ENCODE assay signal across 13 cellular contexts in the genomic region with DNA sequence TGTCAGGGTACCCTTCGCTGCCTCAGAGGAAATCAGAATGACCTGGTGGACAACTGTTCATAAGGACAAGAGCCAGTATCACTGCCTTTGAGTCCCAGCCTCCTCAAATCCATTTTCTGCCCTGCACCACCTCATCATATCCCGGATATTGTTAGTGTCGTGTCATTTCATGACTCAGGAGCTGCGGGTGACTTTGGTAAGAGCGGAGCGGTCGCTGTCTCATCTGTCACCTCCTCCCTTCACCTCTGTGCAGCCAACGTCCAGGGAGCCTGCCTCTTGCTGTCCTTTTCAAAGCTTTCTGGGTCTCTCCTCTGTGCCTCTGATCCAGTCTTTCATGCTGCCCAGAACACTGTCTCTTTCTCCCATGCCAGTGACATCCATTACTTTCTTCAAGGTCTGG. TPM values are rescaled to one million over a fixed set of nuclear protein-coding genes. Genes with fewer than 3 reads are reported as not detected.
DNase-seq lines count a peak whose midpoint lies in the region; ATAC-seq and TF ChIP-seq lines count a peak whose summit lies in the region.
"Had no signal": no experiment of that assay in that cellular context is flagged by ENCODE, and none has a peak within 500 bp of the region (broad histone marks: within the 10 kb centered on the region; RNA-seq: fewer than 3 reads in every experiment).

No MANE protein-coding gene starts in this region.

- no peak overlapping the region; a peak in 1 of 4 replicates for H4K8ac ChIP-seq in IMR-90 (ENCODE audit: low read depth in 2 of 2, low read length in 2 of 2)

- no peak for ATAC-seq in IMR-90 (ENCODE audit: low read depth)
- ATAC-seq in activated CD8-positive, alpha-beta T cell treated with anti-CD3 and anti-CD28 coated beads for 36 hours, result no peak
- ATAC-seq: A549 had no signal

- no peaks in the 10 kb centered on the region for H3K27me3 ChIP-seq in IMR-90 (ENCODE audit: control insufficient read depth, insufficient read depth, low read length)
- H3K27me3 ChIP-seq: BE2C had no signal

- dilution Hi-C loops in IMR-90 (cut with HindIII; ENCODE audit: low sequenced_read_pairs, unreplicated experiment), result no loop called here

- H2AK9ac ChIP-seq in IMR-90 (replicated peaks; ENCODE audit: low read depth, low read length, poor library complexity), result no peak overlapping the region

- peak overlapping the region; percentile 67 for H2AK5ac ChIP-seq in IMR-90 (ENCODE audit: low read depth, low read length)

- POLR2A ChIA-PET in IMR-90 (lab: Charles Lee; ENCODE audit: unreplicated experiment), result no interaction called here
- POLR2A ChIA-PET in activated CD8-positive, alpha-beta T cell treated with anti-CD3 and anti-CD28 coated beads for 36 hours (lab: Charles Lee), result no interaction called here

- no peaks in the 10 kb centered on the region for H3K79me1 ChIP-seq in IMR-90 (ENCODE audit: low read depth in 1 of 2, low read length in 2 of 2)

- H3K27ac Mint-ChIP-seq in nephron, result peak overlapping the region; percentile 35 to 72 (median 59)
- no peak overlapping the region for H3K27ac Mint-ChIP-seq in activated CD8-positive, alpha-beta T cell treated with anti-CD3 and anti-CD28 coated beads for 36 hours
- H3K27ac Mint-ChIP-seq: CD4-positive, alpha-beta memory T cell had no signal

- no peak overlapping the region for H3K4me3 Mint-ChIP-seq in nephron
- H3K4me3 Mint-ChIP-seq in activated CD8-positive, alpha-beta T cell treated with anti-CD3 and anti-CD28 coated beads for 36 hours, result no peak overlapping the region
- H3K4me3 Mint-ChIP-seq: CD4-positive, alpha-beta memory T cell had no signal

- no peak overlapping the region for H3K27ac ChIP-seq in IMR-90 (ENCODE audit: insufficient read depth, low read length)
- H3K27ac ChIP-seq: A549, C4-2B, GM23248 had no signal

- H3K4me2 ChIP-seq in IMR-90 (ENCODE audit: low read depth, low read length), result no peak overlapping the region
- H3K4me2 ChIP-seq: A549 had no signal

- peaks cover 27% of the 10 kb centered on the region for H3K4me1 ChIP-seq in IMR-90 (ENCODE audit: control insufficient read depth, insufficient read depth, low read length)
- H3K4me1 ChIP-seq: A549, BE2C had no signal

- no peak overlapping the region for H3K4me3 ChIP-seq in IMR-90 (ENCODE audit: insufficient read depth, low read depth, low read length)
- H3K4me3 ChIP-seq: A549, GM23248 had no signal

- H3K36me3 ChIP-seq in IMR-90 (ENCODE audit: control insufficient read depth, insufficient read depth, low read length), result no peaks in the 10 kb centered on the region
- H3K36me3 ChIP-seq: BE2C had no signal

- DNase-seq in IMR-90 (no peak), RKO (ENCODE audit: low spot score) (peak; percentile 48), GF-D8 (lab: John Stamatoyannopoulos, UW) (no peak)
- no peak for DNase-seq in activated effector memory CD4-positive, alpha-beta T cell treated with Interleukin-2 at 50 U/mL for 16 hours
- no peak for DNase-seq in activated CD8-positive, alpha-beta T cell treated with anti-CD3 and anti-CD28 coated beads for 36 hours
- DNase-seq: BE2C; CD4-positive, alpha-beta memory T cell; COR-L47; DND-41 had no signal

- peaks cover 43% of the 10 kb centered on the region for H3K4me1 Mint-ChIP-seq in nephron
- H3K4me1 Mint-ChIP-seq in activated CD8-positive, alpha-beta T cell treated with anti-CD3 and anti-CD28 coated beads for 36 hours (ENCODE audit: low read depth), result no peaks in the 10 kb centered on the region
- H3K4me1 Mint-ChIP-seq: CD4-positive, alpha-beta memory T cell had no signal

- no peak for TF ChIP-seq RAD21 in IMR-90 (IDR thresholded peaks at IDR 0.05; ENCODE audit: low read length)

- peaks cover 15% of the 10 kb centered on the region for H3K9me1 ChIP-seq in IMR-90 (ENCODE audit: insufficient read depth, low read length)

- no TSS peak for BruUV-seq in IMR-90 (replicated peaks; lab: Mats Ljungman, UMichigan)

- no peaks in the 10 kb centered on the region for H3K9me3 Mint-ChIP-seq in nephron
- no peaks in the 10 kb centered on the region for H3K9me3 Mint-ChIP-seq in activated CD8-positive, alpha-beta T cell treated with anti-CD3 and anti-CD28 coated beads for 36 hours
- H3K9me3 Mint-ChIP-seq: CD4-positive, alpha-beta memory T cell had no signal

- TF ChIP-seq CTCF in IMR-90 (conservative IDR thresholded peaks at IDR 0.05; ENCODE audit: low read depth, low read length), result no peak
- TF ChIP-seq CTCF in nephron (IDR thresholded peaks at IDR 0.05; ENCODE audit: unreplicated experiment in 3 of 3), result no peak
- TF ChIP-seq CTCF in activated CD8-positive, alpha-beta T cell treated with anti-CD3 and anti-CD28 coated beads for 36 hours (IDR thresholded peaks at IDR 0.05), result no peak

- H2BK20ac ChIP-seq in IMR-90 (ENCODE audit: low read depth, low read length), result peak overlapping the region; percentile 47

- H3K27me3 Mint-ChIP-seq in nephron (ENCODE audit: low read depth), result peaks cover 4% of the 10 kb centered on the region
- H3K27me3 Mint-ChIP-seq in activated CD8-positive, alpha-beta T cell treated with anti-CD3 and anti-CD28 coated beads for 36 hours, result peaks cover 41% of the 10 kb centered on the region

- H2AFZ ChIP-seq in IMR-90 (replicated peaks; ENCODE audit: low read length, poor library complexity), result no peak overlapping the region
- H2AFZ ChIP-seq: GM23248 had no signal

- no peaks in the 10 kb centered on the region for H3K9me3 ChIP-seq in IMR-90 (ENCODE audit: control insufficient read depth, insufficient read depth, low read length)
- H3K9me3 ChIP-seq: A549, BE2C had no signal

- intact Hi-C loops in IMR-90 (cut with micrococcal nuclease), result no loop called here
- intact Hi-C loops in activated CD8-positive, alpha-beta T cell treated with anti-CD3 and anti-CD28 coated beads for 36 hours (cut with micrococcal nuclease), result no loop called here

- peak overlapping the region; percentile 46 for H2BK120ac ChIP-seq in IMR-90 (ENCODE audit: low read depth, low read length)

- peak overlapping the region; percentile 56 for H3K4ac ChIP-seq in IMR-90 (ENCODE audit: low read depth, low read length)

- peak overlapping the region; percentile 57 for H4K91ac ChIP-seq in IMR-90 (ENCODE audit: insufficient read depth, low read depth, low read length)

- H3K23ac ChIP-seq in IMR-90 (ENCODE audit: low read depth, low read length), result no peak overlapping the region

- no peak overlapping the region for H2BK5ac ChIP-seq in IMR-90 (ENCODE audit: low read depth, low read length, poor library complexity, severe bottlenecking)

- CTCF ChIA-PET in IMR-90 (lab: Yijun Ruan, JAX), result interaction anchor here (0.6 kb wide), 1 partner anchor 742 kb away, joined by 6 read pairs; no protein-coding TSS in a partner anchor
- CTCF ChIA-PET in activated CD8-positive, alpha-beta T cell treated with anti-CD3 and anti-CD28 coated beads for 36 hours (lab: Charles Lee), result no interaction called here

- peak overlapping the region; percentile 77; the same call in 2 of the 3 replicates for H2BK15ac ChIP-seq in IMR-90 (ENCODE audit: low read depth, low read length)

- peaks cover 6% of the 10 kb centered on the region for H3K36me3 Mint-ChIP-seq in nephron (ENCODE audit: low read depth)
- H3K36me3 Mint-ChIP-seq in activated CD8-positive, alpha-beta T cell treated with anti-CD3 and anti-CD28 coated beads for 36 hours (ENCODE audit: low read depth), result no peaks in the 10 kb centered on the region
- H3K36me3 Mint-ChIP-seq: CD4-positive, alpha-beta memory T cell had no signal

- no peak for TF ChIP-seq POLR2A in IMR-90 (IDR thresholded peaks at IDR 0.05; ENCODE audit: low read depth, low read length)

- H3K56ac ChIP-seq in IMR-90 (ENCODE audit: extremely low read depth, insufficient read depth, low read length), result no peak overlapping the region

- H3K9ac ChIP-seq in IMR-90 (ENCODE audit: low read depth, low read length), result no peak overlapping the region
- H3K9ac ChIP-seq: GM23248 had no signal

- no peaks in the 10 kb centered on the region for H4K20me1 ChIP-seq in IMR-90 (ENCODE audit: insufficient read depth, low read length)

- H3K14ac ChIP-seq in IMR-90 (replicated peaks; ENCODE audit: low read depth, low read length), result no peak overlapping the region

- 86% methylated on average over 7 of the region's 8 CpGs; no CpG with 5 or more reads in 1 of the 2 experiments for WGBS in IMR-90 (ENCODE audit: extremely low coverage in 2 of 2, insufficient read length in 1 of 2), 2 experiments

- 0 out of 2 replicates have a peak overlapping the region, but pooled peaks have one; percentile 17 for H3K18ac ChIP-seq in IMR-90 (ENCODE audit: low read depth, low read length)

- in situ Hi-C loops in IMR-90 (cut with MboI; ENCODE audit: low sequenced_read_pairs), result no loop called here

- H4K5ac ChIP-seq in IMR-90 (ENCODE audit: low read depth, low read length), result no peak overlapping the region

TF ChIP-seq in IMR-90, 13 proteins besides CTCF, POLR2A, EP300 and RAD21 (continues in another document):
- no peak for TF ChIP-seq MAFK (IDR thresholded peaks at IDR 0.05; ENCODE audit: low read depth, low read length)
- TF ChIP-seq BHLHE40 (IDR thresholded peaks at IDR 0.05; ENCODE audit: low read depth, low read length), result no peak
- TF ChIP-seq USF2 (IDR thresholded peaks at IDR 0.05; ENCODE audit: low read depth, low read length), result no peak
- TF ChIP-seq RCOR1 (IDR thresholded peaks at IDR 0.05; ENCODE audit: insufficient replicate concordance, low read length), result no peak
- TF ChIP-seq SMC3 (IDR thresholded peaks at IDR 0.05; ENCODE audit: low read depth, low read length), result no peak
- TF ChIP-seq CEBPB (IDR thresholded peaks at IDR 0.05; ENCODE audit: low read depth, low read length), result no peak
- TF ChIP-seq RFX5 (IDR thresholded peaks at IDR 0.05; ENCODE audit: low read depth, low read length), result no peak
- TF ChIP-seq CHD1 (IDR thresholded peaks at IDR 0.05; ENCODE audit: low read depth, low read length), result no peak
- no peak for TF ChIP-seq FOS (IDR thresholded peaks at IDR 0.05; ENCODE audit: low read depth, low read length)
- no peak for TF ChIP-seq MXI1 (IDR thresholded peaks at IDR 0.05; ENCODE audit: borderline replicate concordance, low read depth, low read length)
- TF ChIP-seq MAZ (IDR thresholded peaks at IDR 0.05; ENCODE audit: borderline replicate concordance, low read depth, low read length), result no peak
- no peak for TF ChIP-seq NFE2L2 (IDR thresholded peaks at IDR 0.05; ENCODE audit: low read depth, low read length)

RNA-seq across cellular contexts. Expression of gene C1orf198, which starts 7.0 kb away (rescaled TPM):
- total RNA-seq in IMR-90 (2012; rRNA removed), result 74.4 and 76.2 TPM in 2 replicates
- polyA plus RNA-seq in IMR-90 (2012; rRNA removed), result 63.9 and 67.4 TPM in 2 replicates
- polyA plus RNA-seq in IMR-90 (2012; cell fraction: cytosol; rRNA removed), result 33.0 and 75.6 TPM in 2 replicates
- 260 and 261 TPM in 2 replicates for polyA plus RNA-seq in IMR-90 (2012; cell fraction: nucleus; rRNA removed; ENCODE audit: low replicate concordance)
- 1 to 10 TPM; 6.2 to 6.9 TPM for total RNA-seq in activated CD8-positive, alpha-beta T cell treated with anti-CD3 and anti-CD28 coated beads for 36 hours
